ENCODE assay signal across 2 cellular contexts in genomic region chr9:132631280-132631679, GRCh38.
TF ChIP-seq lines count a peak whose summit lies in the region.

No MANE protein-coding gene starts in this region.

TF ChIP-seq in SK-N-SH treated with all-trans-retinoic acid at 6 μM for 48 hours, 23 proteins besides CTCF, POLR2A, EP300 and RAD21 (continued from another document):
- TF ChIP-seq, protein P1, sequence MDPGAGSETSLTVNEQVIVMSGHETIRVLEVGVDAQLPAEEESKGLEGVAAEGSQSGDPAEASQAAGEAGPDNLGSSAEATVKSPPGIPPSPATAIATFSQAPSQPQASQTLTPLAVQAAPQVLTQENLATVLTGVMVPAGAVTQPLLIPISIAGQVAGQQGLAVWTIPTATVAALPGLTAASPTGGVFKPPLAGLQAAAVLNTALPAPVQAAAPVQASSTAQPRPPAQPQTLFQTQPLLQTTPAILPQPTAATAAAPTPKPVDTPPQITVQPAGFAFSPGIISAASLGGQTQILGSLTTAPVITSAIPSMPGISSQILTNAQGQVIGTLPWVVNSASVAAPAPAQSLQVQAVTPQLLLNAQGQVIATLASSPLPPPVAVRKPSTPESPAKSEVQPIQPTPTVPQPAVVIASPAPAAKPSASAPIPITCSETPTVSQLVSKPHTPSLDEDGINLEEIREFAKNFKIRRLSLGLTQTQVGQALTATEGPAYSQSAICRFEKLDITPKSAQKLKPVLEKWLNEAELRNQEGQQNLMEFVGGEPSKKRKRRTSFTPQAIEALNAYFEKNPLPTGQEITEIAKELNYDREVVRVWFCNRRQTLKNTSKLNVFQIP (CRISPR knock-in tag; IDR thresholded peaks at IDR 0.05; ENCODE audit: borderline replicate concordance, low read depth) = no peak
- TF ChIP-seq, protein P2, sequence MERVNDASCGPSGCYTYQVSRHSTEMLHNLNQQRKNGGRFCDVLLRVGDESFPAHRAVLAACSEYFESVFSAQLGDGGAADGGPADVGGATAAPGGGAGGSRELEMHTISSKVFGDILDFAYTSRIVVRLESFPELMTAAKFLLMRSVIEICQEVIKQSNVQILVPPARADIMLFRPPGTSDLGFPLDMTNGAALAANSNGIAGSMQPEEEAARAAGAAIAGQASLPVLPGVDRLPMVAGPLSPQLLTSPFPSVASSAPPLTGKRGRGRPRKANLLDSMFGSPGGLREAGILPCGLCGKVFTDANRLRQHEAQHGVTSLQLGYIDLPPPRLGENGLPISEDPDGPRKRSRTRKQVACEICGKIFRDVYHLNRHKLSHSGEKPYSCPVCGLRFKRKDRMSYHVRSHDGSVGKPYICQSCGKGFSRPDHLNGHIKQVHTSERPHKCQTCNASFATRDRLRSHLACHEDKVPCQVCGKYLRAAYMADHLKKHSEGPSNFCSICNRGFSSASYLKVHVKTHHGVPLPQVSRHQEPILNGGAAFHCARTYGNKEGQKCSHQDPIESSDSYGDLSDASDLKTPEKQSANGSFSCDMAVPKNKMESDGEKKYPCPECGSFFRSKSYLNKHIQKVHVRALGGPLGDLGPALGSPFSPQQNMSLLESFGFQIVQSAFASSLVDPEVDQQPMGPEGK (CRISPR knock-in tag; IDR thresholded peaks at IDR 0.05; ENCODE audit: borderline replicate concordance) = no peak
- TF ChIP-seq ZFP30 (CRISPR knock-in tag; IDR thresholded peaks at IDR 0.05) = no peak
- TF ChIP-seq, protein P3, sequence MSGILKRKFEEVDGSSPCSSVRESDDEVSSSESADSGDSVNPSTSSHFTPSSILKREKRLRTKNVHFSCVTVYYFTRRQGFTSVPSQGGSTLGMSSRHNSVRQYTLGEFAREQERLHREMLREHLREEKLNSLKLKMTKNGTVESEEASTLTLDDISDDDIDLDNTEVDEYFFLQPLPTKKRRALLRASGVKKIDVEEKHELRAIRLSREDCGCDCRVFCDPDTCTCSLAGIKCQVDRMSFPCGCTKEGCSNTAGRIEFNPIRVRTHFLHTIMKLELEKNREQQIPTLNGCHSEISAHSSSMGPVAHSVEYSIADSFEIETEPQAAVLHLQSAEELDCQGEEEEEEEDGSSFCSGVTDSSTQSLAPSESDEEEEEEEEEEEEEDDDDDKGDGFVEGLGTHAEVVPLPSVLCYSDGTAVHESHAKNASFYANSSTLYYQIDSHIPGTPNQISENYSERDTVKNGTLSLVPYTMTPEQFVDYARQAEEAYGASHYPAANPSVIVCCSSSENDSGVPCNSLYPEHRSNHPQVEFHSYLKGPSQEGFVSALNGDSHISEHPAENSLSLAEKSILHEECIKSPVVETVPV (CRISPR knock-in tag; IDR thresholded peaks at IDR 0.05) = no peak
- TF ChIP-seq GLIS3 (CRISPR knock-in tag; IDR thresholded peaks at IDR 0.05) = no peak
- TF ChIP-seq TCF4 (CRISPR knock-in tag; IDR thresholded peaks at IDR 0.05; ENCODE audit: borderline replicate concordance) = no peak
- TF ChIP-seq ISL1 (CRISPR knock-in tag; IDR thresholded peaks at IDR 0.05) = no peak

TF ChIP-seq in SK-N-SH, 30 proteins besides CTCF, POLR2A, EP300 and RAD21 (continued from another document):
- no peak for TF ChIP-seq REST (IDR thresholded peaks at IDR 0.05; ENCODE audit: low read depth, low read length)
- no peak for TF ChIP-seq RXRA (IDR thresholded peaks at IDR 0.05; ENCODE audit: borderline replicate concordance, low read depth)
- TF ChIP-seq TEAD4 (IDR thresholded peaks at IDR 0.05; ENCODE audit: borderline replicate concordance, insufficient read depth) = no peak
- TF ChIP-seq EZH2phosphoT487 (IDR thresholded peaks at IDR 0.05; ENCODE audit: borderline replicate concordance, low read depth) = no peak
- TF ChIP-seq FOXJ3 (CRISPR knock-in tag; IDR thresholded peaks at IDR 0.05) = no peak
- TF ChIP-seq TAF1 (IDR thresholded peaks at IDR 0.05; ENCODE audit: borderline replicate concordance, low read depth, low read length) = no peak
- TF ChIP-seq MXI1 (IDR thresholded peaks at IDR 0.05; ENCODE audit: low read depth, low read length) = no peak
- no peak for TF ChIP-seq MEF2A (IDR thresholded peaks at IDR 0.05; ENCODE audit: borderline replicate concordance, low read depth)
- no peak for TF ChIP-seq RCOR1 (IDR thresholded peaks at IDR 0.05; ENCODE audit: low read length)
- TF ChIP-seq, protein P4, sequence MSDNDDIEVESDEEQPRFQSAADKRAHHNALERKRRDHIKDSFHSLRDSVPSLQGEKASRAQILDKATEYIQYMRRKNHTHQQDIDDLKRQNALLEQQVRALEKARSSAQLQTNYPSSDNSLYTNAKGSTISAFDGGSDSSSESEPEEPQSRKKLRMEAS (IDR thresholded peaks at IDR 0.05; ENCODE audit: low read depth) = no peak
